12 cellular contexts compared by ENCODE assay signal in the genomic region with DNA sequence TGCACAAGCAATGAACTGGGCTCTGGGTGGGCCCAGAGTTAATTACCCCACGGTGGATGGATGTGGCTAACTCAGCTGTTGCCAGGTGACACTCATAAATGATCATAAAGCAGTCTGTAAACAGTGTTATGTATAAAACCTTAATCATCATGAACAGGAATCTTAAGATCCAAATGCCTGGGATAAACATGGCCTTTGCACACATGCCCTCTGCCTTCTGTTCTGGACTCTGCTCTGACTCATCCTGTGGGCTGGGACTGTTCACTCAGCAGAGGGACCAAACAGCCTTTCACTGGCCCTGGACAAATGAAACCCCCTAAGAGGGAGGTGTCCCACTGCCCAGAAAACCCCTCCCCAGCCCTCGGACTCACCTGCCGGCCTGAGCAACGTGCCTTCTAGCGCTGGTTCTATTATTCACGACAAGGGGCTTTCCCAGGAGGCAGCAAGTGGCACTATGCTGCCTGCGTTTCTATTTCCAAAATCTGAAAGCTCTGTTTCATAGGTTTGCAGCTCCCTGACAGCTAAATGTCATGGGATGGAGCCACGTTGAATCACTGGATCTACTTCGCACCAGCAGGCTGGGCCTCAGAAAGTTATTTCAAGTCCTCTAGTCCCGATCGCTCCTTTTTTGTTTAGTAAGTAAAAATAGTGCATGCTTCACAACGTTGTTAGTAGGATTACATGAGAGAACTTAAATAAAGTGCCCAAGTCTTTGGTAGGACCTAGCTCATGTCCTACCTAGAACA. TPM values are rescaled to one million over a fixed set of nuclear protein-coding genes. Genes with fewer than 3 reads are reported as not detected.
A peak's percentile ranks its signal among the peaks of the same experiment; 100 is the strongest.
DNase-seq lines count a peak whose midpoint lies in the region; TF ChIP-seq lines count a peak whose summit lies in the region.
"Had no signal": no experiment of that assay in that cellular context is flagged by ENCODE, and none has a peak within 500 bp of the region (broad histone marks: within the 10 kb centered on the region; RNA-seq: fewer than 3 reads in every experiment).

No MANE protein-coding gene starts in this region.

- no peaks in the 10 kb centered on the region for H3K27me3 ChIP-seq in rectal smooth muscle tissue (ENCODE audit: control insufficient read depth, insufficient read depth, low read length)
- H3K27me3 ChIP-seq: adrenal gland had no signal

- intact Hi-C loops in activated naive CD4-positive, alpha-beta T cell treated with anti-CD3 and anti-CD28 coated beads for 36 hours (cut with micrococcal nuclease) = no loop called here

- no peaks in the 10 kb centered on the region for H3K27me3 Mint-ChIP-seq in activated naive CD4-positive, alpha-beta T cell treated with anti-CD3 and anti-CD28 coated beads for 36 hours (ENCODE audit: low read depth)

- CTCF ChIA-PET in activated naive CD4-positive, alpha-beta T cell treated with anti-CD3 and anti-CD28 coated beads for 36 hours (lab: Charles Lee) = no interaction called here

- H3K9ac ChIP-seq in rectal smooth muscle tissue (ENCODE audit: low read length) = no peak overlapping the region

- H3K4me3 ChIP-seq in AG10803 (ENCODE audit: low read length) (no peak overlapping the region), rectal smooth muscle tissue (ENCODE audit: low read length) (no peak overlapping the region)
- H3K4me3 ChIP-seq: adrenal gland had no signal

- H3K36me3 Mint-ChIP-seq in activated naive CD4-positive, alpha-beta T cell treated with anti-CD3 and anti-CD28 coated beads for 36 hours (ENCODE audit: low read depth) = no peaks in the 10 kb centered on the region

- DNase-seq in AG10803 (ENCODE audit: low read depth) (peak; percentile 47), RKO (ENCODE audit: low spot score) (peak; percentile 11), foreskin melanocyte (peak; percentile 52), dermis blood vessel endothelial cell (no peak), cerebellar cortex (ENCODE audit: low spot score) (no peak), amniotic stem cell (lab: John Stamatoyannopoulos, UW) (no peak)
- DNase-seq in activated naive CD4-positive, alpha-beta T cell treated with anti-CD3 and anti-CD28 coated beads for 36 hours = no peak
- DNase-seq: NCI-H774, T-helper 2 cell had no signal

- peak; percentile 7; the same call in 1 of the 2 replicates for TF ChIP-seq CTCF in AG10803 (conservative IDR thresholded peaks at IDR 0.05; ENCODE audit: low read length)

- H3K9me3 Mint-ChIP-seq in activated naive CD4-positive, alpha-beta T cell treated with anti-CD3 and anti-CD28 coated beads for 36 hours = no peaks in the 10 kb centered on the region

- H3K27ac ChIP-seq in rectal smooth muscle tissue (ENCODE audit: low read depth, low read length) = peak overlapping the region; percentile 81
- H3K27ac ChIP-seq: C4-2B had no signal

- H3K4me3 Mint-ChIP-seq in activated naive CD4-positive, alpha-beta T cell treated with anti-CD3 and anti-CD28 coated beads for 36 hours = no peak overlapping the region

- no peak overlapping the region for H3K27ac Mint-ChIP-seq in activated naive CD4-positive, alpha-beta T cell treated with anti-CD3 and anti-CD28 coated beads for 36 hours

- no peaks in the 10 kb centered on the region for H3K36me3 ChIP-seq in rectal smooth muscle tissue (ENCODE audit: control insufficient read depth, insufficient read depth, low read length)
- H3K36me3 ChIP-seq: adrenal gland had no signal

- H3K4me1 ChIP-seq in rectal smooth muscle tissue (ENCODE audit: control insufficient read depth, insufficient read depth, low read length) = peaks cover 29% of the 10 kb centered on the region

- H3K4me1 Mint-ChIP-seq in activated naive CD4-positive, alpha-beta T cell treated with anti-CD3 and anti-CD28 coated beads for 36 hours (ENCODE audit: low read depth) = no peaks in the 10 kb centered on the region

RNA-seq across cellular contexts. Expression of gene LARGE1, which starts 53.0 kb away (rescaled TPM):
- 7.2 and 14.0 TPM in 2 replicates for total RNA-seq in dermis blood vessel endothelial cell
- total RNA-seq in activated naive CD4-positive, alpha-beta T cell treated with anti-CD3 and anti-CD28 coated beads for 36 hours = 1 to 10 TPM in 1 of 2 experiments, under 1 TPM in 1; 0.69 to 1.1 TPM

Comparison
In these comparisons a context has a peak if more than half of its experiments do, and no peak if none do; other contexts are left out.
1. DNase-seq: peak in AG10803 (single experiment), RKO (single experiment) and foreskin melanocyte (single experiment); none in dermis blood vessel endothelial cell (single experiment), cerebellar cortex (single experiment), activated naive CD4-positive, alpha-beta T cell treated with anti-CD3 and anti-CD28 coated beads for 36 hours (single experiment) and amniotic stem cell (single experiment).